Comparison of ENCODE assay signal across 1 cellular context in genomic region chr20:44475694-44476560, GRCh38.
TF ChIP-seq lines count a peak whose summit lies in the region.

TTPAL (plus strand) TSS chr20:44475874; CDS start chr20:44480000, 4,126 bp downstream.

TF ChIP-seq in HEK293, 187 proteins besides CTCF, POLR2A, EP300 and RAD21 (continued from another document and continues in another):
- TF ChIP-seq ZNF776 (tag by site-specific recombination; IDR thresholded peaks at IDR 0.05; ENCODE audit: borderline replicate concordance) (no peak), PRDM2 (tag by site-specific recombination; IDR thresholded peaks at IDR 0.05; ENCODE audit: borderline replicate concordance) (no peak), ZBTB17 (tag by site-specific recombination; IDR thresholded peaks at IDR 0.05) (peak; percentile 94), ZNF623 (tag by site-specific recombination; IDR thresholded peaks at IDR 0.05) (no peak), ZIC2 (tag by site-specific recombination; IDR thresholded peaks at IDR 0.05) (peak; percentile 83), ZNF416 (tag by site-specific recombination; IDR thresholded peaks at IDR 0.05) (no peak), SP2 (tag by site-specific recombination; IDR thresholded peaks at IDR 0.05) (peak; percentile 80), ZNF521 (tag by site-specific recombination; IDR thresholded peaks at IDR 0.05) (no peak), ZNF354C (tag by site-specific recombination; IDR thresholded peaks at IDR 0.05; ENCODE audit: borderline replicate concordance, low read depth) (no peak), ZBTB20 (tag by site-specific recombination; IDR thresholded peaks at IDR 0.05) (no peak), ZNF501 (tag by site-specific recombination; IDR thresholded peaks at IDR 0.05) (peak; percentile 62; the same call in 1 of the 2 replicates), ZNF677 (tag by site-specific recombination; IDR thresholded peaks at IDR 0.05) (no peak), KLF8 (tag by site-specific recombination; IDR thresholded peaks at IDR 0.05) (peak; percentile 94), ZFP41 (tag by site-specific recombination; IDR thresholded peaks at IDR 0.05; ENCODE audit: borderline replicate concordance) (no peak), ZNF596 (tag by site-specific recombination; IDR thresholded peaks at IDR 0.05) (no peak), MZF1 (tag by site-specific recombination; IDR thresholded peaks at IDR 0.05; ENCODE audit: borderline replicate concordance) (no peak), ZNF10 (tag by site-specific recombination; IDR thresholded peaks at IDR 0.05) (no peak), SP3 (tag by site-specific recombination; IDR thresholded peaks at IDR 0.05) (peak; percentile 71), ZNF791 (tag by site-specific recombination; IDR thresholded peaks at IDR 0.05) (peak; percentile 38; the same call in 1 of the 2 replicates), ZNF324 (tag by site-specific recombination; IDR thresholded peaks at IDR 0.05) (0 out of 2 replicates have a peak, but pooled peaks have one; percentile 28), ZBTB11 (tag by site-specific recombination; conservative IDR thresholded peaks at IDR 0.05; ENCODE audit: low read depth) (peak; percentile 98), ZNF37A (tag by site-specific recombination; IDR thresholded peaks at IDR 0.05) (no peak), ZNF223 (tag by site-specific recombination; IDR thresholded peaks at IDR 0.05) (no peak), PRDM4 (tag by site-specific recombination; IDR thresholded peaks at IDR 0.05) (no peak), INSM2 (tag by site-specific recombination; IDR thresholded peaks at IDR 0.05) (no peak), GFI1B (tag by site-specific recombination; IDR thresholded peaks at IDR 0.05) (no peak), ZBTB10 (tag by site-specific recombination; IDR thresholded peaks at IDR 0.05) (peak; percentile 77), ZNF837 (tag by site-specific recombination; IDR thresholded peaks at IDR 0.05) (no peak), ZNF530 (tag by site-specific recombination; IDR thresholded peaks at IDR 0.05; ENCODE audit: low read depth) (no peak), ZNF514 (tag by site-specific recombination; IDR thresholded peaks at IDR 0.05) (no peak), ZNF843 (tag by site-specific recombination; IDR thresholded peaks at IDR 0.05) (peak; percentile 65; the same call in 1 of the 2 replicates), ZNF629 (tag by site-specific recombination; IDR thresholded peaks at IDR 0.05) (peak; percentile 67), ZNF292 (tag by site-specific recombination; IDR thresholded peaks at IDR 0.05; ENCODE audit: borderline replicate concordance, low read depth) (no peak), ZFP3 (tag by site-specific recombination; IDR thresholded peaks at IDR 0.05; ENCODE audit: low read depth) (no peak), ZNF704 (tag by site-specific recombination; IDR thresholded peaks at IDR 0.05) (no peak), ZNF18 (tag by site-specific recombination; IDR thresholded peaks at IDR 0.05) (no peak), ZNF76 (tag by site-specific recombination; IDR thresholded peaks at IDR 0.05; ENCODE audit: borderline replicate concordance, low read depth) (peak; percentile 68; the same call in 1 of the 2 replicates), TRIM28 (IDR thresholded peaks at IDR 0.05; ENCODE audit: borderline replicate concordance, low read length) (peak; percentile 14; the same call in 1 of the 2 replicates), ZNF555 (tag by site-specific recombination; conservative IDR thresholded peaks at IDR 0.05) (no peak), ZNF211 (tag by site-specific recombination; IDR thresholded peaks at IDR 0.05; ENCODE audit: low read depth) (no peak), ZNF140 (tag by site-specific recombination; IDR thresholded peaks at IDR 0.05) (no peak), HOXA7 (CRISPR knock-in tag; IDR thresholded peaks at IDR 0.05; ENCODE audit: borderline replicate concordance) (no peak), ZNF513 (tag by site-specific recombination; IDR thresholded peaks at IDR 0.05) (no peak)
